In genomic region chr17:39527220-39527813, GRCh38 we compare ENCODE assay signal across 8 cellular contexts.
DNase-seq lines count a peak whose midpoint lies in the region; ATAC-seq, FAIRE-seq and TF ChIP-seq lines count a peak whose summit lies in the region.

No MANE protein-coding gene starts in this region.

- H3K4me3 ChIP-seq in GM12864 (ENCODE audit: low read depth, low read length) = no peak overlapping the region

- peak; percentile 40 for TF ChIP-seq CTCF in GM12864 (IDR thresholded peaks at IDR 0.05; ENCODE audit: low read depth, low read length, missing control alignments)
- TF ChIP-seq CTCF in RWPE1 (conservative IDR thresholded peaks at IDR 0.05; ENCODE audit: low read depth) = peak; percentile 56

- ATAC-seq in GM19397 (IDR thresholded peaks at IDR 0.05; ENCODE audit: unreplicated experiment) (no peak), GM21619 (IDR thresholded peaks at IDR 0.05; ENCODE audit: unreplicated experiment) (no peak), HG02798 (IDR thresholded peaks at IDR 0.05; ENCODE audit: poor library complexity, unreplicated experiment) (no peak)

- H3K27ac ChIP-seq in RWPE1 = no peak overlapping the region

- POLR2A ChIA-PET in RWPE1 (lab: Yijun Ruan, JAX; ENCODE audit: low non-redundant PET) = no interaction called here

- DNase-seq in ACHN (peak; percentile 43), GM12864 (ENCODE audit: low read depth) (no peak), RWPE1 (ENCODE audit: low spot score) (no peak), glomerular visceral epithelial cell (ENCODE audit: extremely low spot score) (peak; percentile 22), GM19239 (ENCODE audit: insufficient read length, low spot score) (no peak)

- in situ Hi-C loops in ACHN (cut with HindIII; ENCODE audit: low pct_ligation_motif_present, low pct_unique_long_range_greater_than_20kb, low sequenced_read_pairs) = no loop called here

- CTCF ChIA-PET in RWPE1 (lab: Yijun Ruan, JAX) = no interaction called here

- FAIRE-seq in GM19239 (lab: Jason Lieb, UNC) = no peak

Comparison
In these comparisons a context has a peak if more than half of its experiments do, and no peak if none do; other contexts are left out.
1. DNase-seq: peak in ACHN (single experiment) and glomerular visceral epithelial cell (single experiment); none in GM12864 (single experiment), RWPE1 (single experiment) and GM19239 (single experiment).